Comparison of ENCODE assay signal across 19 cellular contexts in the genomic region with DNA sequence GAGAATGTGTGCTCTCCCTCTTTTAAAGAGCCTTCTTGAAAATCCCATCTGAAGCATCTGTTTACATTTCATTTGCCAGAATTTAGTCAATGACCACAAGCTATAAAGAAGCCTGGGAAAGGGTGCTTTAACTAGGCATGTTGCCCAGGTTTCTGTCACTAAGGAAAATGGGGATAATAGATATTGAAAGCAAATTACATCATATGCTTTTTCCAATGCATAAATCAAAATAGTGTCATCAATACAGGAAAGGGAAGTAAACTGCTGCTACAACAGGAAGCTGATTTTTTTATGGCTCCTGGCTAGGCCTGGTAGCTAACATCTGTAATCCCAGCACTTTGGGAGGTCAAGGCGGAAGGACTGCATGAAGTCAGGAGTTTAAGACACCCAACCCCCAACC.
DNase-seq lines count a peak whose midpoint lies in the region; ATAC-seq, FAIRE-seq and TF ChIP-seq lines count a peak whose summit lies in the region.
"Had no signal": no experiment of that assay in that cellular context is flagged by ENCODE, and none has a peak within 500 bp of the region (broad histone marks: within the 10 kb centered on the region; RNA-seq: fewer than 3 reads in every experiment).

No MANE protein-coding gene starts in this region.

- DNase-seq in GM18507 (ENCODE audit: extremely low spot score, insufficient read length, low read depth) (no peak), NCI-H446 treated with DMSO at 0.1 percent for 48 hours (lab: John Stamatoyannopoulos, UW) (peak; percentile 56), fibroblast of villous mesenchyme (ENCODE audit: low read depth) (peak; percentile 1), tibial artery (no peak), brain microvascular endothelial cell (no peak)
- DNase-seq in stimulated activated CD4-positive, alpha-beta T cell treated with anti-CD3 and anti-CD28 coated beads, Interleukin-4, amount 100 ng/mL, for 1 hour = no peak
- DNase-seq in stimulated activated CD4-positive, alpha-beta T cell treated with anti-CD3 and anti-CD28 coated beads, Interleukin-2, amount 100 ng/mL, for 48 hours = no peak
- DNase-seq: activated CD4-positive, CD25-positive, alpha-beta regulatory T cell; EL; hypothalamus; left ventricle myocardium superior; naive thymus-derived CD8-positive, alpha-beta T cell; right cardiac atrium; stimulated activated CD4-positive, alpha-beta T cell treated with anti-CD3 and anti-CD28 coated beads, Interleukin-4, amount 100 ng/mL, for 4 hours had no signal

- FAIRE-seq in GM18507 (lab: Jason Lieb, UNC) = peak; percentile 33

- peak; percentile 21 for ATAC-seq in GM21825 (IDR thresholded peaks at IDR 0.05; ENCODE audit: unreplicated experiment)
- ATAC-seq: left ventricle myocardium superior; naive thymus-derived CD8-positive, alpha-beta T cell; right cardiac atrium; stimulated activated memory B cell treated with anti-CD40 and anti-IgM and Interleukin-4, amounts not matched to agents 10 μg/mL and 1 μg/mL and 100 μg/mL, for 72 hours had no signal

- H3K36me3 ChIP-seq in tibial artery (no peaks in the 10 kb centered on the region), brain microvascular endothelial cell (replicated peaks) (no peaks in the 10 kb centered on the region)
- H3K36me3 ChIP-seq: BLaER1, vagina had no signal

- intact Hi-C loops in tibial artery (cut with DNase I; ENCODE audit: low total_unique reads) = no loop called here

- H3K4me3 ChIP-seq in fibroblast of villous mesenchyme (ENCODE audit: low read depth, low read length) (no peak overlapping the region), tibial artery (no peak overlapping the region), brain microvascular endothelial cell (ENCODE audit: low read depth, low read length) (no peak overlapping the region)
- H3K4me3 ChIP-seq: BLaER1, vagina had no signal

- TF ChIP-seq CTCF in fibroblast of villous mesenchyme (IDR thresholded peaks at IDR 0.05; ENCODE audit: insufficient read depth, low read depth, low read length) = no peak
- TF ChIP-seq CTCF in tibial artery (IDR thresholded peaks at IDR 0.05) = no peak
- TF ChIP-seq CTCF in brain microvascular endothelial cell (IDR thresholded peaks at IDR 0.05; ENCODE audit: low read depth, low read length, missing control alignments) = no peak

- H3K27me3 ChIP-seq in tibial artery (no peaks in the 10 kb centered on the region), brain microvascular endothelial cell (replicated peaks) (no peaks in the 10 kb centered on the region)
- H3K27me3 ChIP-seq: BLaER1, vagina had no signal

- in situ Hi-C loops in brain microvascular endothelial cell (cut with HindIII; ENCODE audit: low pct_ligation_motif_present, low sequenced_read_pairs) = no loop called here

- H3K4me1 ChIP-seq in tibial artery = no peaks in the 10 kb centered on the region
- H3K4me1 ChIP-seq: vagina had no signal

- no peaks in the 10 kb centered on the region for H3K9me3 ChIP-seq in tibial artery
- H3K9me3 ChIP-seq: vagina had no signal

- H3K27ac ChIP-seq in tibial artery (no peak overlapping the region), brain microvascular endothelial cell (no peak overlapping the region)
- H3K27ac ChIP-seq: BLaER1, epithelial cell of prostate, vagina had no signal

Comparison
In these comparisons a context has a peak if more than half of its experiments do, and no peak if none do; other contexts are left out.
1. DNase-seq: peak in NCI-H446 treated with DMSO at 0.1 percent for 48 hours (single experiment) and fibroblast of villous mesenchyme (single experiment); none in GM18507 (single experiment), stimulated activated CD4-positive, alpha-beta T cell treated with anti-CD3 and anti-CD28 coated beads, Interleukin-4, amount 100 ng/mL, for 1 hour (single experiment), stimulated activated CD4-positive, alpha-beta T cell treated with anti-CD3 and anti-CD28 coated beads, Interleukin-2, amount 100 ng/mL, for 48 hours (0 of 2), tibial artery (0 of 2) and brain microvascular endothelial cell (single experiment).